Comparison of ENCODE assay signal across 8 cellular contexts in genomic region chr16:75000481-75001081, GRCh38. TPM values are rescaled to one million over a fixed set of nuclear protein-coding genes. Genes with fewer than 3 reads are reported as not detected.
DNase-seq lines count a peak whose midpoint lies in the region; ATAC-seq lines count a peak whose summit lies in the region.

No MANE protein-coding gene starts in this region.

- peaks cover 33% of the 10 kb centered on the region for H3K4me1 Mint-ChIP-seq in T-helper 17 cell

- H3K27ac Mint-ChIP-seq in T-helper 17 cell, result peak overlapping the region; percentile 91

- ATAC-seq in T-helper 17 cell, result peak; percentile 10
- ATAC-seq in GM21619 (IDR thresholded peaks at IDR 0.05; ENCODE audit: unreplicated experiment), result no peak
- no peak for ATAC-seq in HG03196 (IDR thresholded peaks at IDR 0.05; ENCODE audit: unreplicated experiment)

- peak overlapping the region; percentile 93 for H3K4me3 Mint-ChIP-seq in T-helper 17 cell

- H3K36me3 Mint-ChIP-seq in T-helper 17 cell (ENCODE audit: low read depth), result peaks cover 2% of the 10 kb centered on the region

- peak; percentile 7 for DNase-seq in NCI-H2227 (lab: John Stamatoyannopoulos, UW; ENCODE audit: unreplicated experiment)
- DNase-seq in NCI-H2227 treated with DMSO at 0.1 percent for 48 hours (lab: John Stamatoyannopoulos, UW), result no peak
- DNase-seq in T-helper 17 cell, result no peak
- DNase-seq in germinal center (ENCODE audit: low spot score), result peak; percentile 13
- peak; percentile 24 for DNase-seq in pons (ENCODE audit: low spot score)
- DNase-seq in CD1c-positive myeloid dendritic cell (ENCODE audit: extremely low spot score), result no peak

- H3K9me3 ChIP-seq in T-helper 17 cell (ENCODE audit: control insufficient read depth, low read length, poor library complexity, severe bottlenecking), result no peaks in the 10 kb centered on the region

- no peaks in the 10 kb centered on the region for H3K27me3 Mint-ChIP-seq in T-helper 17 cell

RNA-seq across cellular contexts. Expression of gene ZNRF1, which starts 1.8 kb away (rescaled TPM):
- total RNA-seq in T-helper 17 cell, result 10 to 100 TPM; 10.7 to 18.1 TPM

RNA-seq across cellular contexts. Expression of gene WDR59, which starts 15.7 kb away (rescaled TPM):
- 100 to 1,000 TPM in 1 of 2 donors, 10 to 100 TPM in 1; 90.2 to 112 TPM for total RNA-seq in T-helper 17 cell

Comparison
In these comparisons a context has a peak if more than half of its experiments do, and no peak if none do; other contexts are left out.
1. DNase-seq: peak in NCI-H2227 (single experiment), germinal center (single experiment) and pons (single experiment); none in NCI-H2227 treated with DMSO at 0.1 percent for 48 hours (single experiment), T-helper 17 cell (0 of 3) and CD1c-positive myeloid dendritic cell (single experiment).